ENCODE assay signal across 22 cellular contexts in the genomic region with DNA sequence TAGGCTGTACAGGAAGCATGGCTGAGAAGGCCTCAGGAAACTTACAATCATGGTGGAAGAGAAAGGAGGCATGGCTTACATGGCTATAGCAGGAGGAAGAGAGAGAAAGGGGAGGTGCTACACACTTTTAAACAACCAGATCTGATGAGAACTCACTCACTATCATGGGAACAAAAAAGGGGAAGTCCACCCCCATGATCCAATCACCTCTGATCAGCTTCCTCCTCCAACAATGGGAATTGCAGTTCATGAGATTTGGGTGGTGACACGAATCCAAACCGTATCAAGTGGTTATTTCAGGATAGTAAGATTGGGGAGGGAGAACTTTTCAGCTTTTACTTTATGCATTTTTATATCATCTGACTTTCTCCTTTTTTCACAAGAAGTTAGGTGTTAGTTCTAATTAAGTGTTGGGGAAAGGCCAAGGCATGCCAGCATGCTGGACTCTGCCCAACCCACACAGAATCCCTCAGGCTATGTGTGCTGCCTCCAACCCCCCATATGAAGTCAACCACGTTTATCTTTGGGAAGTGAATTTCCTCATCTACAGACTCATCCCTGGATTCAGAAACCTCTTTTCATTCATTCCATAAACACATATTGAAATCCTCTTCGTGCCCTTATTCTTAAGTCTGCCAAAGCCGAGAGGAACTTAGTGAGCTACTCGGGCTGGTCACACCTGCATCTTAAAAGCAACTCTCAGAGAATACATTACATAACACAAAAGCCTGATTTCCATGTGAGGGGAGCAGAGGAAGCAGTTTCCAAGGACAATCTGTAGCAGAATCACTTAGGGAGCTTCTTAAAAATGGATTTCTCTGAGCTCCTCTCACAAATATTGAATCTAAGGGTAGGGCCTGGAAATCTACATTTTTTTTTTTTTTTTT. TPM values are rescaled to one million over a fixed set of nuclear protein-coding genes. Genes with fewer than 3 reads are reported as not detected.
"Had no signal": no experiment of that assay in that cellular context is flagged by ENCODE, and none has a peak within 500 bp of the region (broad histone marks: within the 10 kb centered on the region; RNA-seq: fewer than 3 reads in every experiment).

No MANE protein-coding gene starts in this region.

- H3K27me3 ChIP-seq: brain microvascular endothelial cell, pancreas, tibial nerve, vagina had no signal

- FAIRE-seq: pancreas, TTC549 had no signal

- H3K4me3 Mint-ChIP-seq: activated B cell treated with CpG ODN at 0.5 μM for 24 hours; activated CD4-positive, alpha-beta T cell treated with anti-CD3 and anti-CD28 coated beads, Interleukin-2, amount 10 ng/mL, durations not matched to agents 7 days and 5 days; activated naive CD8-positive, alpha-beta T cell treated with anti-CD3 and anti-CD28 coated beads for 36 hours; activated T-cell treated with anti-CD3 and anti-CD28 coated beads, Interleukin-2, amount 50 U/mL, for 72 hours; immature natural killer cell; naive B cell; stimulated activated effector memory CD8-positive, alpha-beta T cell treated with anti-CD3 and anti-CD28 coated beads, Interleukin-12 subunit alpha, Interleukin-12 subunit beta, amount 100 ng/mL, for 72 hours; T-helper 17 cell had no signal

- H3K4me1 ChIP-seq: pancreas, vagina had no signal

- H3K36me3 ChIP-seq: brain microvascular endothelial cell, pancreas, tibial nerve, vagina had no signal

- H3K4me1 Mint-ChIP-seq: activated B cell treated with CpG ODN at 0.5 μM for 24 hours; activated CD4-positive, alpha-beta T cell treated with anti-CD3 and anti-CD28 coated beads, Interleukin-2, amount 10 ng/mL, durations not matched to agents 7 days and 5 days; activated naive CD8-positive, alpha-beta T cell treated with anti-CD3 and anti-CD28 coated beads for 36 hours; immature natural killer cell; naive B cell; stimulated activated effector memory CD8-positive, alpha-beta T cell treated with anti-CD3 and anti-CD28 coated beads, Interleukin-12 subunit alpha, Interleukin-12 subunit beta, amount 100 ng/mL, for 72 hours; T-helper 17 cell had no signal

- H3K9me3 ChIP-seq: pancreas, tibial nerve, vagina had no signal

- H3K36me3 Mint-ChIP-seq: activated naive CD8-positive, alpha-beta T cell treated with anti-CD3 and anti-CD28 coated beads for 36 hours; immature natural killer cell; naive B cell; stimulated activated effector memory CD8-positive, alpha-beta T cell treated with anti-CD3 and anti-CD28 coated beads, Interleukin-12 subunit alpha, Interleukin-12 subunit beta, amount 100 ng/mL, for 72 hours had no signal

- ATAC-seq: activated T-cell treated with anti-CD3 and anti-CD28 coated beads, Interleukin-2, amount 50 U/mL, for 72 hours; pancreas; stimulated activated effector memory CD8-positive, alpha-beta T cell treated with anti-CD3 and anti-CD28 coated beads, Interleukin-12 subunit alpha, Interleukin-12 subunit beta, amount 100 ng/mL, for 72 hours; T-helper 17 cell had no signal

- H3K27me3 Mint-ChIP-seq: activated naive CD8-positive, alpha-beta T cell treated with anti-CD3 and anti-CD28 coated beads for 36 hours; T-helper 17 cell had no signal

- DNase-seq: activated B cell treated with CpG ODN at 0.5 μM for 24 hours; activated CD4-positive, alpha-beta T cell treated with anti-CD3 and anti-CD28 coated beads, Interleukin-2, amount 10 ng/mL, durations not matched to agents 7 days and 5 days; activated CD8-positive, alpha-beta memory T cell treated with anti-CD3 and anti-CD28 coated beads, Interleukin-2, amount 50 U/mL, for 48 hours; activated gamma-delta T cell; activated naive CD8-positive, alpha-beta T cell treated with anti-CD3 and anti-CD28 coated beads for 36 hours; activated T-cell treated with anti-CD3 and anti-CD28 coated beads, Interleukin-2, amount 50 U/mL, for 72 hours; amygdala; brain microvascular endothelial cell; cerebellar nuclear complex; effector memory CD4-positive, alpha-beta T cell; head of caudate nucleus; immature natural killer cell; left cardiac atrium; naive B cell; pancreas; T-helper 17 cell had no signal

- H3K4me3 ChIP-seq: pancreas, tibial nerve, vagina had no signal

- H3K9me3 Mint-ChIP-seq: activated B cell treated with CpG ODN at 0.5 μM for 24 hours; activated CD4-positive, alpha-beta T cell treated with anti-CD3 and anti-CD28 coated beads, Interleukin-2, amount 10 ng/mL, durations not matched to agents 7 days and 5 days; activated naive CD8-positive, alpha-beta T cell treated with anti-CD3 and anti-CD28 coated beads for 36 hours; activated T-cell treated with anti-CD3 and anti-CD28 coated beads, Interleukin-2, amount 50 U/mL, for 72 hours; immature natural killer cell; stimulated activated effector memory CD8-positive, alpha-beta T cell treated with anti-CD3 and anti-CD28 coated beads, Interleukin-12 subunit alpha, Interleukin-12 subunit beta, amount 100 ng/mL, for 72 hours had no signal

- H3K27ac Mint-ChIP-seq: activated B cell treated with CpG ODN at 0.5 μM for 24 hours; activated CD4-positive, alpha-beta T cell treated with anti-CD3 and anti-CD28 coated beads, Interleukin-2, amount 10 ng/mL, durations not matched to agents 7 days and 5 days; activated naive CD8-positive, alpha-beta T cell treated with anti-CD3 and anti-CD28 coated beads for 36 hours; activated T-cell treated with anti-CD3 and anti-CD28 coated beads, Interleukin-2, amount 50 U/mL, for 72 hours; immature natural killer cell; stimulated activated effector memory CD8-positive, alpha-beta T cell treated with anti-CD3 and anti-CD28 coated beads, Interleukin-12 subunit alpha, Interleukin-12 subunit beta, amount 100 ng/mL, for 72 hours; T-helper 17 cell had no signal

- H3K27ac ChIP-seq: brain microvascular endothelial cell, epithelial cell of prostate, pancreas, tibial nerve, vagina had no signal

RNA-seq across cellular contexts. Expression of a gene that starts 16.7 kb away (rescaled TPM):
- total RNA-seq: lung microvascular endothelial cell had no signal
